ENCODE assay signal across 1 cellular context in the genomic region with DNA sequence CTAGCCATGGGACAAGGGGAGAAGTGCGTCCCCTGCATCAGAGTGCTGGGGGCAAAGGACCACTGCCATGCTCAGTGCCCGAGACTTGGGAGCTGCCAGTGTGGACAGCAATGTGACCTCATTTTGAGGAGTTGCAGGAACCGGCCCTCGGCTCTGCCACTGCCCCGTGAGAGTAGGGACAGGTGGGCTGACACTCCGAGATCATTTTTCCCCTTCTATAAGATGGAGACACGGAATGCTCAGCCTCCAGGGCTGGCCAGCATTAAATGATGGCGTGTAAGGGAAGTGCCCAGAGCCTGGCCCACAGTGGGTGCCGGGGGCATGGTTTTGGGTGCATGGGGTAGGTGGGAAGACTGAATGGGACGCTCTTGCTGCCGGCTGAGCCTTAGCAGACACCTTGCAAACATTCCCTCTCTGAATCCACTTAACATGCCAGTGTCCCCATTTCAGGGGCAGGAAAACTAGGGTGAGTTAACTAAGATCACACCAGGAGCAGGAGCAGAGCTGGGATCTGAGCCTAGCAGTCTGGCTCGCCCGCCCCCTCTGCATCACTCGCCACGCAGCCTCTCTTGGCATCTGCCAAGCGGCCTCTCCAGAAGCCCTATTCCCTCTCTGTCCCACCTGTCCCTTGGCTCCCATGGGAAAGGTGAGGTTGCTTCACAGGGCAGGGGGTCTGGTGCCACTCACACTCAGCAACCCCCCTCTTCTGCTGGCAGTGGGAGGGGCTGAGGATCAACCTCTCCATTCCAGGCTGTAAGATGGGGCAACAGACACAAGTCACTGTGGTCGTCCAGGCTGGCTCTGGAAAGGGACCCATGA.
TF ChIP-seq lines count a peak whose summit lies in the region.

No MANE protein-coding gene starts in this region.

TF ChIP-seq in H1, 55 proteins besides CTCF, POLR2A, EP300 and RAD21:
- TF ChIP-seq SRF (IDR thresholded peaks at IDR 0.05; ENCODE audit: low read depth, low read length) (no peak), TAF7 (optimal IDR thresholded peaks at IDR 0.05; ENCODE audit: borderline replicate concordance, low read depth, low read length) (no peak), CEBPB (IDR thresholded peaks at IDR 0.05; ENCODE audit: low read depth, low read length) (no peak), JUND (IDR thresholded peaks at IDR 0.05; ENCODE audit: low read length) (no peak), TBP (IDR thresholded peaks at IDR 0.05; ENCODE audit: low read depth, low read length) (no peak), PHF8 (conservative IDR thresholded peaks at IDR 0.05; ENCODE audit: low read depth, low read length) (no peak), SP1 (IDR thresholded peaks at IDR 0.05; ENCODE audit: low read depth, low read length) (no peak), RNF2 (IDR thresholded peaks at IDR 0.05; ENCODE audit: borderline replicate concordance, low read depth, low read length, missing control alignments, poor library complexity, severe bottlenecking) (no peak)
TF ChIP-seq in H1: peak in this region for 0.
